Comparison of ENCODE assay signal across 9 cellular contexts in genomic region chr7:80078159-80078731, GRCh38.
DNase-seq lines count a peak whose midpoint lies in the region; ATAC-seq and TF ChIP-seq lines count a peak whose summit lies in the region.
"Had no signal": no experiment of that assay in that cellular context is flagged by ENCODE, and none has a peak within 500 bp of the region (broad histone marks: within the 10 kb centered on the region; RNA-seq: fewer than 3 reads in every experiment).

No MANE protein-coding gene starts in this region.

- H3K4me1 ChIP-seq in mucosa of rectum (ENCODE audit: control insufficient read depth in 2 of 2, insufficient read depth in 2 of 2, low read length in 2 of 2): no peaks in the 10 kb centered on the region

- no peak for ATAC-seq in HG03571 (IDR thresholded peaks at IDR 0.05; ENCODE audit: unreplicated experiment)

- TF ChIP-seq CTCF in astrocyte of the spinal cord (IDR thresholded peaks at IDR 0.05; ENCODE audit: low read depth, low read length): no peak

- DNase-seq in COR-L47 (lab: John Stamatoyannopoulos, UW): peak; percentile 7
- DNase-seq in NAMALWA (ENCODE audit: low spot score): peak; percentile 31
- peak; percentile 45 for DNase-seq in astrocyte of the spinal cord (ENCODE audit: low read depth, low spot score)
- no peak for DNase-seq in cerebellar cortex (ENCODE audit: low spot score)
- no peak for DNase-seq in medulla oblongata (ENCODE audit: extremely low spot score)
- DNase-seq in iPS-NIHi11 (ENCODE audit: low spot score): no peak
- DNase-seq: left cardiac atrium had no signal

- in situ Hi-C loops in astrocyte of the spinal cord (cut with HindIII; ENCODE audit: low sequenced_read_pairs): no loop called here

- H3K27me3 ChIP-seq in mucosa of rectum (ENCODE audit: control insufficient read depth in 2 of 2, insufficient read depth in 2 of 2, low read length in 2 of 2): no peaks in the 10 kb centered on the region

- H3K36me3 ChIP-seq in mucosa of rectum (ENCODE audit: control insufficient read depth in 2 of 2, insufficient read depth in 2 of 2, low read length in 2 of 2): no peaks in the 10 kb centered on the region

- H3K4me3 ChIP-seq in astrocyte of the spinal cord (ENCODE audit: low read depth, low read length) (peak overlapping the region; percentile 6), mucosa of rectum (ENCODE audit: low read length in 2 of 2) (peak overlapping the region; percentile 59 to 74)

- no peaks in the 10 kb centered on the region for H3K9me3 ChIP-seq in mucosa of rectum (ENCODE audit: control insufficient read depth in 2 of 2, low read length in 2 of 2)

- H3K27ac ChIP-seq in mucosa of rectum (ENCODE audit: low read depth in 2 of 2, low read length in 2 of 2): no peak overlapping the region

- no peak overlapping the region for H3K9ac ChIP-seq in mucosa of rectum (ENCODE audit: low read depth in 1 of 2, low read length in 2 of 2)

Comparison
In these comparisons a context has a peak if more than half of its experiments do, and no peak if none do; other contexts are left out.
1. DNase-seq: peak in COR-L47 (single experiment), NAMALWA (single experiment) and astrocyte of the spinal cord (single experiment); none in cerebellar cortex (single experiment), medulla oblongata (single experiment) and iPS-NIHi11 (single experiment).